In genomic region chr6:22568854-22569253, GRCh38 we compare ENCODE assay signal across 25 cellular contexts. TPM values are rescaled to one million over a fixed set of nuclear protein-coding genes. Genes with fewer than 3 reads are reported as not detected.
"Had no signal": no experiment of that assay in that cellular context is flagged by ENCODE, and none has a peak within 500 bp of the region (broad histone marks: within the 10 kb centered on the region; RNA-seq: fewer than 3 reads in every experiment).

No MANE protein-coding gene starts in this region.

- H3K9me3 ChIP-seq: prostate gland, right atrium auricular region, testis, tibial artery, upper lobe of left lung had no signal

- H3K36me3 ChIP-seq: esophagus squamous epithelium, heart right ventricle, left lung, prostate gland, right atrium auricular region, tibial artery, upper lobe of left lung had no signal

- H3K4me2 ChIP-seq: smooth muscle cell had no signal

- H3K27ac ChIP-seq: coronary artery, esophagus squamous epithelium, heart right ventricle, left lung, prostate gland, right atrium auricular region, tibial artery, upper lobe of left lung had no signal

- H3K27me3 ChIP-seq: esophagus squamous epithelium, heart right ventricle, left lung, right atrium auricular region, testis, tibial artery, upper lobe of left lung had no signal

- DNase-seq: dermis blood vessel endothelial cell; effector memory CD4-positive, alpha-beta T cell; erythroblast; esophagus squamous epithelium; foreskin melanocyte; glutamatergic neuron; heart right ventricle; hippocampal formation; left cardiac atrium; mesenchymal stem cell; naive B cell; stimulated activated CD4-positive, alpha-beta T cell treated with anti-CD3 and anti-CD28 coated beads, Interleukin-12 subunit alpha, Interleukin-12 subunit beta, amount 100 ng/mL, for 4 hours; stimulated activated CD4-positive, alpha-beta T cell treated with anti-CD3 and anti-CD28 coated beads, Interleukin-4, amount 100 ng/mL, for 4 hours; stimulated activated naive CD8-positive, alpha-beta T cell treated with anti-CD3 and anti-CD28 coated beads, Interleukin-15, Interleukin-2, amounts not matched to agents 100 U/mL and 50 U/mL, for 24 hours; substantia nigra; tibial artery had no signal

- H3K4me1 ChIP-seq: esophagus squamous epithelium, heart right ventricle, left lung, prostate gland, right atrium auricular region, testis, tibial artery, upper lobe of left lung had no signal

- H3K4me3 ChIP-seq: coronary artery, esophagus squamous epithelium, heart right ventricle, left lung, mucosa of descending colon, prostate gland, right atrium auricular region, smooth muscle cell, tibial artery, upper lobe of left lung had no signal

RNA-seq across cellular contexts. Expression of gene HDGFL1, which starts 0.5 kb away (rescaled TPM):
- polyA plus RNA-seq: endothelial cell of umbilical vein, heart right ventricle, smooth muscle cell had no signal
